In the genomic region with DNA sequence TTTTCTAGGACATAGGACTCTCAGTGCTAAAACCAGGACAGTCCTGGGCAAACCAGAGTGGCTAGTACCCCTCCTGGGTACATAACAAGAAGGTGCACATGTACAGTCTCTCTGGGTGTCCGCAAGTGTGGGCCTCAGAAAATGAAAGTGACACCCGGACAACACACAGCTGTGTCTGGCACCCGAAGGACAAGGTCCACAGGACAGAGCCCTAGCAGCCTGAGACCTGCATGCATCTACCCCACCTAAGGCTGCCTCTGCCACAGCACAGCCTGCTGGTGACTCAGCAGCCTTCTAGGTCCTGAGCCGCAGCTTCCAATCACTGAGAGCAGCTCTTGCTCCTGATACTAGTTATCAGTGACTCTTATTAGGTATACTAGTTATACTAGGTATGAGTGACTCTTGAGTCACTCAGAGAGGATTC, we compare ENCODE assay signal across 1 cellular context.
TF ChIP-seq lines count a peak whose summit lies in the region.

No MANE protein-coding gene starts in this region.

TF ChIP-seq in HepG2, 621 proteins besides CTCF, POLR2A, EP300 and RAD21 (continued from another document and continues in another):
- TF ChIP-seq ZNF510 (CRISPR knock-in tag; IDR thresholded peaks at IDR 0.05; ENCODE audit: low read depth) = no peak
- TF ChIP-seq PCBP1 (IDR thresholded peaks at IDR 0.05; ENCODE audit: borderline replicate concordance, low read depth, low read length) = no peak
- TF ChIP-seq ZNF552 (CRISPR knock-in tag; IDR thresholded peaks at IDR 0.05; ENCODE audit: borderline replicate concordance) = no peak
- peak; percentile 64; the same call in 1 of the 2 replicates for TF ChIP-seq MYC (CRISPR knock-in tag; IDR thresholded peaks at IDR 0.05; ENCODE audit: borderline replicate concordance)
- TF ChIP-seq, protein P1, sequence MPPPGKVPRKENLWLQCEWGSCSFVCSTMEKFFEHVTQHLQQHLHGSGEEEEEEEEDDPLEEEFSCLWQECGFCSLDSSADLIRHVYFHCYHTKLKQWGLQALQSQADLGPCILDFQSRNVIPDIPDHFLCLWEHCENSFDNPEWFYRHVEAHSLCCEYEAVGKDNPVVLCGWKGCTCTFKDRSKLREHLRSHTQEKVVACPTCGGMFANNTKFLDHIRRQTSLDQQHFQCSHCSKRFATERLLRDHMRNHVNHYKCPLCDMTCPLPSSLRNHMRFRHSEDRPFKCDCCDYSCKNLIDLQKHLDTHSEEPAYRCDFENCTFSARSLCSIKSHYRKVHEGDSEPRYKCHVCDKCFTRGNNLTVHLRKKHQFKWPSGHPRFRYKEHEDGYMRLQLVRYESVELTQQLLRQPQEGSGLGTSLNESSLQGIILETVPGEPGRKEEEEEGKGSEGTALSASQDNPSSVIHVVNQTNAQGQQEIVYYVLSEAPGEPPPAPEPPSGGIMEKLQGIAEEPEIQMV (CRISPR knock-in tag; IDR thresholded peaks at IDR 0.05; ENCODE audit: low read depth) = no peak
- TF ChIP-seq GFI1 (CRISPR knock-in tag; IDR thresholded peaks at IDR 0.05; ENCODE audit: borderline replicate concordance) = no peak
- no peak for TF ChIP-seq HHEX (CRISPR knock-in tag; IDR thresholded peaks at IDR 0.05)
- no peak for TF ChIP-seq ZNF121 (CRISPR knock-in tag; IDR thresholded peaks at IDR 0.05)
- TF ChIP-seq, protein P2, sequence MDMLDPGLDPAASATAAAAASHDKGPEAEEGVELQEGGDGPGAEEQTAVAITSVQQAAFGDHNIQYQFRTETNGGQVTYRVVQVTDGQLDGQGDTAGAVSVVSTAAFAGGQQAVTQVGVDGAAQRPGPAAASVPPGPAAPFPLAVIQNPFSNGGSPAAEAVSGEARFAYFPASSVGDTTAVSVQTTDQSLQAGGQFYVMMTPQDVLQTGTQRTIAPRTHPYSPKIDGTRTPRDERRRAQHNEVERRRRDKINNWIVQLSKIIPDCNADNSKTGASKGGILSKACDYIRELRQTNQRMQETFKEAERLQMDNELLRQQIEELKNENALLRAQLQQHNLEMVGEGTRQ (IDR thresholded peaks at IDR 0.05; ENCODE audit: low read depth, low read length) = no peak
- TF ChIP-seq, protein P2 (CRISPR knock-in tag; IDR thresholded peaks at IDR 0.05; ENCODE audit: borderline replicate concordance) = no peak
- TF ChIP-seq KLF11 (CRISPR knock-in tag; IDR thresholded peaks at IDR 0.05) = no peak
- TF ChIP-seq, protein P3, sequence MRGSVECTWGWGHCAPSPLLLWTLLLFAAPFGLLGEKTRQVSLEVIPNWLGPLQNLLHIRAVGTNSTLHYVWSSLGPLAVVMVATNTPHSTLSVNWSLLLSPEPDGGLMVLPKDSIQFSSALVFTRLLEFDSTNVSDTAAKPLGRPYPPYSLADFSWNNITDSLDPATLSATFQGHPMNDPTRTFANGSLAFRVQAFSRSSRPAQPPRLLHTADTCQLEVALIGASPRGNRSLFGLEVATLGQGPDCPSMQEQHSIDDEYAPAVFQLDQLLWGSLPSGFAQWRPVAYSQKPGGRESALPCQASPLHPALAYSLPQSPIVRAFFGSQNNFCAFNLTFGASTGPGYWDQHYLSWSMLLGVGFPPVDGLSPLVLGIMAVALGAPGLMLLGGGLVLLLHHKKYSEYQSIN (CRISPR knock-in tag; IDR thresholded peaks at IDR 0.05; ENCODE audit: borderline replicate concordance) = no peak
- TF ChIP-seq NCOA2 (CRISPR knock-in tag; IDR thresholded peaks at IDR 0.05) = peak; percentile 49
- no peak for TF ChIP-seq JUNB (CRISPR knock-in tag; IDR thresholded peaks at IDR 0.05; ENCODE audit: borderline replicate concordance)
- no peak for TF ChIP-seq CHD4 (IDR thresholded peaks at IDR 0.05; ENCODE audit: borderline replicate concordance, low read length)
- no peak for TF ChIP-seq HNRNPH1 (optimal IDR thresholded peaks at IDR 0.05; ENCODE audit: low read depth, low read length)
- peak; percentile 63; the same call in 1 of the 2 replicates for TF ChIP-seq KMT2B (CRISPR knock-in tag; IDR thresholded peaks at IDR 0.05)
- no peak for TF ChIP-seq HNRNPUL1 (IDR thresholded peaks at IDR 0.05; ENCODE audit: low read depth, low read length)
- no peak for TF ChIP-seq SNAI1 (CRISPR knock-in tag; IDR thresholded peaks at IDR 0.05; ENCODE audit: borderline replicate concordance)
- TF ChIP-seq SAP130 (CRISPR knock-in tag; IDR thresholded peaks at IDR 0.05; ENCODE audit: low read depth) = peak; percentile 68
- no peak for TF ChIP-seq IKZF1 (IDR thresholded peaks at IDR 0.05)
- TF ChIP-seq ZNF749 (CRISPR knock-in tag; IDR thresholded peaks at IDR 0.05; ENCODE audit: borderline replicate concordance) = no peak
- TF ChIP-seq, protein P4, sequence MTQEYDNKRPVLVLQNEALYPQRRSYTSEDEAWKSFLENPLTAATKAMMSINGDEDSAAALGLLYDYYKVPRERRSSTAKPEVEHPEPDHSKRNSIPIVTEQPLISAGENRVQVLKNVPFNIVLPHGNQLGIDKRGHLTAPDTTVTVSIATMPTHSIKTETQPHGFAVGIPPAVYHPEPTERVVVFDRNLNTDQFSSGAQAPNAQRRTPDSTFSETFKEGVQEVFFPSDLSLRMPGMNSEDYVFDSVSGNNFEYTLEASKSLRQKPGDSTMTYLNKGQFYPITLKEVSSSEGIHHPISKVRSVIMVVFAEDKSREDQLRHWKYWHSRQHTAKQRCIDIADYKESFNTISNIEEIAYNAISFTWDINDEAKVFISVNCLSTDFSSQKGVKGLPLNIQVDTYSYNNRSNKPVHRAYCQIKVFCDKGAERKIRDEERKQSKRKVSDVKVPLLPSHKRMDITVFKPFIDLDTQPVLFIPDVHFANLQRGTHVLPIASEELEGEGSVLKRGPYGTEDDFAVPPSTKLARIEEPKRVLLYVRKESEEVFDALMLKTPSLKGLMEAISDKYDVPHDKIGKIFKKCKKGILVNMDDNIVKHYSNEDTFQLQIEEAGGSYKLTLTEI (CRISPR knock-in tag; conservative IDR thresholded peaks at IDR 0.05) = no peak
- no peak for TF ChIP-seq PRMT3 (CRISPR knock-in tag; IDR thresholded peaks at IDR 0.05; ENCODE audit: borderline replicate concordance, low read depth)
- TF ChIP-seq ZNF451 (CRISPR knock-in tag; IDR thresholded peaks at IDR 0.05) = no peak
- TF ChIP-seq CREM (IDR thresholded peaks at IDR 0.05) = no peak
- TF ChIP-seq CREM (CRISPR knock-in tag; IDR thresholded peaks at IDR 0.05) = no peak
- TF ChIP-seq ZNF629 (CRISPR knock-in tag; conservative IDR thresholded peaks at IDR 0.05) = no peak; the same call in 1 of the 2 replicates
- TF ChIP-seq, protein P5, sequence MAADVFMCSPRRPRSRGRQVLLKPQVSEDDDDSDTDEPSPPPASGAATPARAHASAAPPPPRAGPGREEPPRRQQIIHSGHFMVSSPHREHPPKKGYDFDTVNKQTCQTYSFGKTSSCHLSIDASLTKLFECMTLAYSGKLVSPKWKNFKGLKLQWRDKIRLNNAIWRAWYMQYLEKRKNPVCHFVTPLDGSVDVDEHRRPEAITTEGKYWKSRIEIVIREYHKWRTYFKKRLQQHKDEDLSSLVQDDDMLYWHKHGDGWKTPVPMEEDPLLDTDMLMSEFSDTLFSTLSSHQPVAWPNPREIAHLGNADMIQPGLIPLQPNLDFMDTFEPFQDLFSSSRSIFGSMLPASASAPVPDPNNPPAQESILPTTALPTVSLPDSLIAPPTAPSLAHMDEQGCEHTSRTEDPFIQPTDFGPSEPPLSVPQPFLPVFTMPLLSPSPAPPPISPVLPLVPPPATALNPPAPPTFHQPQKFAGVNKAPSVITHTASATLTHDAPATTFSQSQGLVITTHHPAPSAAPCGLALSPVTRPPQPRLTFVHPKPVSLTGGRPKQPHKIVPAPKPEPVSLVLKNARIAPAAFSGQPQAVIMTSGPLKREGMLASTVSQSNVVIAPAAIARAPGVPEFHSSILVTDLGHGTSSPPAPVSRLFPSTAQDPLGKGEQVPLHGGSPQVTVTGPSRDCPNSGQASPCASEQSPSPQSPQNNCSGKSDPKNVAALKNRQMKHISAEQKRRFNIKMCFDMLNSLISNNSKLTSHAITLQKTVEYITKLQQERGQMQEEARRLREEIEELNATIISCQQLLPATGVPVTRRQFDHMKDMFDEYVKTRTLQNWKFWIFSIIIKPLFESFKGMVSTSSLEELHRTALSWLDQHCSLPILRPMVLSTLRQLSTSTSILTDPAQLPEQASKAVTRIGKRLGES (CRISPR knock-in tag; IDR thresholded peaks at IDR 0.05; ENCODE audit: borderline replicate concordance) = no peak
- TF ChIP-seq, protein P6, sequence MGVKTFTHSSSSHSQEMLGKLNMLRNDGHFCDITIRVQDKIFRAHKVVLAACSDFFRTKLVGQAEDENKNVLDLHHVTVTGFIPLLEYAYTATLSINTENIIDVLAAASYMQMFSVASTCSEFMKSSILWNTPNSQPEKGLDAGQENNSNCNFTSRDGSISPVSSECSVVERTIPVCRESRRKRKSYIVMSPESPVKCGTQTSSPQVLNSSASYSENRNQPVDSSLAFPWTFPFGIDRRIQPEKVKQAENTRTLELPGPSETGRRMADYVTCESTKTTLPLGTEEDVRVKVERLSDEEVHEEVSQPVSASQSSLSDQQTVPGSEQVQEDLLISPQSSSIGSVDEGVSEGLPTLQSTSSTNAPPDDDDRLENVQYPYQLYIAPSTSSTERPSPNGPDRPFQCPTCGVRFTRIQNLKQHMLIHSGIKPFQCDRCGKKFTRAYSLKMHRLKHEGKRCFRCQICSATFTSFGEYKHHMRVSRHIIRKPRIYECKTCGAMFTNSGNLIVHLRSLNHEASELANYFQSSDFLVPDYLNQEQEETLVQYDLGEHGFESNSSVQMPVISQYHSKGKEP (CRISPR knock-in tag; IDR thresholded peaks at IDR 0.05) = no peak
- TF ChIP-seq AHR (CRISPR knock-in tag; IDR thresholded peaks at IDR 0.05) = no peak
- no peak for TF ChIP-seq HNRNPK (IDR thresholded peaks at IDR 0.05; ENCODE audit: low read depth, low read length, poor library complexity, severe bottlenecking)
- TF ChIP-seq SOX13 (IDR thresholded peaks at IDR 0.05) = no peak
- TF ChIP-seq SOX13 (CRISPR knock-in tag; conservative IDR thresholded peaks at IDR 0.05 in 1 of 2, IDR thresholded peaks at IDR 0.05 in 1 of 2) = peak in 1 of 2 experiments; percentile 37; a peak in 1 of 4 replicates
- TF ChIP-seq, protein P7, sequence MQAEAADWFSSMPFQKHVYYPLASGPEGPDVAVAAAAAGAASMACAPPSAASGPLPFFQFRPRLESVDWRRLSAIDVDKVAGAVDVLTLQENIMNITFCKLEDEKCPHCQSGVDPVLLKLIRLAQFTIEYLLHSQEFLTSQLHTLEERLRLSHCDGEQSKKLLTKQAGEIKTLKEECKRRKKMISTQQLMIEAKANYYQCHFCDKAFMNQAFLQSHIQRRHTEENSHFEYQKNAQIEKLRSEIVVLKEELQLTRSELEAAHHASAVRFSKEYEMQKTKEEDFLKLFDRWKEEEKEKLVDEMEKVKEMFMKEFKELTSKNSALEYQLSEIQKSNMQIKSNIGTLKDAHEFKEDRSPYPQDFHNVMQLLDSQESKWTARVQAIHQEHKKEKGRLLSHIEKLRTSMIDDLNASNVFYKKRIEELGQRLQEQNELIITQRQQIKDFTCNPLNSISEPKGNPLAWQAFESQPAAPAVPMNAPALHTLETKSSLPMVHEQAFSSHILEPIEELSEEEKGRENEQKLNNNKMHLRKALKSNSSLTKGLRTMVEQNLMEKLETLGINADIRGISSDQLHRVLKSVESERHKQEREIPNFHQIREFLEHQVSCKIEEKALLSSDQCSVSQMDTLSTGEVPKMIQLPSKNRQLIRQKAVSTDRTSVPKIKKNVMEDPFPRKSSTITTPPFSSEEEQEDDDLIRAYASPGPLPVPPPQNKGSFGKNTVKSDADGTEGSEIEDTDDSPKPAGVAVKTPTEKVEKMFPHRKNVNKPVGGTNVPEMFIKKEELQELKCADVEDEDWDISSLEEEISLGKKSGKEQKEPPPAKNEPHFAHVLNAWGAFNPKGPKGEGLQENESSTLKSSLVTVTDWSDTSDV (CRISPR knock-in tag; IDR thresholded peaks at IDR 0.05) = no peak
- peak; percentile 72 for TF ChIP-seq XRCC5 (optimal IDR thresholded peaks at IDR 0.05; ENCODE audit: low read length)
- 0 out of 2 replicates have a peak, but pooled peaks have one; percentile 65 for TF ChIP-seq SMAD3 (CRISPR knock-in tag; IDR thresholded peaks at IDR 0.05)
- TF ChIP-seq, protein P8, sequence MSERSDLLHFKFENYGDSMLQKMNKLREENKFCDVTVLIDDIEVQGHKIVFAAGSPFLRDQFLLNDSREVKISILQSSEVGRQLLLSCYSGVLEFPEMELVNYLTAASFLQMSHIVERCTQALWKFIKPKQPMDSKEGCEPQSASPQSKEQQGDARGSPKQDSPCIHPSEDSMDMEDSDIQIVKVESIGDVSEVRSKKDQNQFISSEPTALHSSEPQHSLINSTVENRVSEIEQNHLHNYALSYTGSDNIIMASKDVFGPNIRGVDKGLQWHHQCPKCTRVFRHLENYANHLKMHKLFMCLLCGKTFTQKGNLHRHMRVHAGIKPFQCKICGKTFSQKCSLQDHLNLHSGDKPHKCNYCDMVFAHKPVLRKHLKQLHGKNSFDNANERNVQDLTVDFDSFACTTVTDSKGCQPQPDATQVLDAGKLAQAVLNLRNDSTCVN (CRISPR knock-in tag; IDR thresholded peaks at IDR 0.05; ENCODE audit: borderline replicate concordance) = no peak
- TF ChIP-seq ZNF775 (CRISPR knock-in tag; IDR thresholded peaks at IDR 0.05; ENCODE audit: borderline replicate concordance) = no peak
- TF ChIP-seq MAZ (IDR thresholded peaks at IDR 0.05; ENCODE audit: borderline replicate concordance, low read depth, low read length) = no peak
- no peak for TF ChIP-seq MAZ (CRISPR knock-in tag; IDR thresholded peaks at IDR 0.05; ENCODE audit: low read depth)
- TF ChIP-seq BORCS8-MEF2B (CRISPR knock-in tag; IDR thresholded peaks at IDR 0.05) = peak; percentile 55; the same call in 1 of the 2 replicates
- TF ChIP-seq DMAP1 (CRISPR knock-in tag; IDR thresholded peaks at IDR 0.05) = 0 out of 2 replicates have a peak, but pooled peaks have one; percentile 39
- TF ChIP-seq REXO4 (CRISPR knock-in tag; IDR thresholded peaks at IDR 0.05; ENCODE audit: borderline replicate concordance) = no peak
- TF ChIP-seq, protein P9, sequence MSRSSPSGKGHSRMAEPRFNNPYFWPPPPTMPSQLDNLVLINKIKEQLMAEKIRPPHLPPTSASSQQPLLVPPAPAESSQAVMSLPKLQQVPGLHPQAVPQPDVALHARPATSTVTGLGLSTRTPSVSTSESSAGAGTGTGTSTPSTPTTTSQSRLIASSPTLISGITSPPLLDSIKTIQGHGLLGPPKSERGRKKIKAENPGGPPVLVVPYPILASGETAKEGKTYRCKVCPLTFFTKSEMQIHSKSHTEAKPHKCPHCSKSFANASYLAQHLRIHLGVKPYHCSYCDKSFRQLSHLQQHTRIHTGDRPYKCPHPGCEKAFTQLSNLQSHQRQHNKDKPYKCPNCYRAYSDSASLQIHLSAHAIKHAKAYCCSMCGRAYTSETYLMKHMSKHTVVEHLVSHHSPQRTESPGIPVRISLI (CRISPR knock-in tag; IDR thresholded peaks at IDR 0.05; ENCODE audit: borderline replicate concordance) = no peak; the same call in 1 of the 2 replicates
- no peak for TF ChIP-seq SIN3B (IDR thresholded peaks at IDR 0.05; ENCODE audit: low read length)
- TF ChIP-seq DPF2 (CRISPR knock-in tag; IDR thresholded peaks at IDR 0.05; ENCODE audit: borderline replicate concordance, low read depth) = no peak
- TF ChIP-seq, protein P10, sequence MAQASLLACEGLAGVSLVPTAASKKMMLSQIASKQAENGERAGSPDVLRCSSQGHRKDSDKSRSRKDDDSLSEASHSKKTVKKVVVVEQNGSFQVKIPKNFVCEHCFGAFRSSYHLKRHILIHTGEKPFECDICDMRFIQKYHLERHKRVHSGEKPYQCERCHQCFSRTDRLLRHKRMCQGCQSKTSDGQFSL (CRISPR knock-in tag; IDR thresholded peaks at IDR 0.05) = no peak
